In the genomic region with DNA sequence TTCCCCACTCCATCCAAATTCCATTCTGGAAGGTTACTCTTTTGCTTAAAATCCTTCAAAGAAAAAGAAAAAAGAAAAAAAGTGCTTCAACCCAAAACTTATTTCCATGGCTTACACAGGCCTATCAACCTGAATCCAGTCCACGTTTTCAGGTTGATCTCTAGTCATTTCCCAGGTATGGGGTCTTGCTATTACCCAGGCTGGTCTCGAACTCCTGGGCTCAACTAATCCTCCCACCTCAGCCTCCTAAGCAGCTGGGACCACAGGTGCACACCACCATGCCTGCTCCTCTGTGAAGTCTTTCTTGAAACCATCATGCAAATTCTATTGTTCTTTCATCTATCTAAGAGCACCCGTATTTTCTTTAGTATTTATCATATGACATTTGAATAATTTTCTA, we compare ENCODE assay signal across 22 cellular contexts. TPM values are rescaled to one million over a fixed set of nuclear protein-coding genes. Genes with fewer than 3 reads are reported as not detected.
A peak's percentile ranks its signal among the peaks of the same experiment; 100 is the strongest.
DNase-seq lines count a peak whose midpoint lies in the region; ATAC-seq, FAIRE-seq and TF ChIP-seq lines count a peak whose summit lies in the region.
"Had no signal": no experiment of that assay in that cellular context is flagged by ENCODE, and none has a peak within 500 bp of the region (broad histone marks: within the 10 kb centered on the region; RNA-seq: fewer than 3 reads in every experiment).

No MANE protein-coding gene starts in this region.

- intact Hi-C loops in natural killer cell (cut with micrococcal nuclease): no loop called here
- intact Hi-C loops in GM12878 (cut with micrococcal nuclease; ENCODE audit: unreplicated experiment): no loop called here

- ATAC-seq in natural killer cell treated with Interleukin-12 subunit alpha and Interleukin-12 subunit beta and Interleukin-15 and Interleukin-18, amount 100 ng/mL, for 72 hours: no peak
- ATAC-seq in natural killer cell: no peak
- no peak; the same call in 2 of the 3 replicates for ATAC-seq in GM12878
- no peak for ATAC-seq in GM21717 (IDR thresholded peaks at IDR 0.05; ENCODE audit: unreplicated experiment)
- no peak for ATAC-seq in GM21528 (IDR thresholded peaks at IDR 0.05; ENCODE audit: low FRiP score, unreplicated experiment)
- ATAC-seq: Right ventricle myocardium inferior had no signal

- FAIRE-seq in GM12878 (lab: Jason Lieb, UNC): peak; percentile 69
- FAIRE-seq: A204.1, H54 had no signal

- H3K79me2 ChIP-seq in Loucy (ENCODE audit: insufficient read depth, low read length): peaks cover 69% of the 10 kb centered on the region
- peaks cover 55% of the 10 kb centered on the region for H3K79me2 ChIP-seq in GM12878 (ENCODE audit: control insufficient read depth, insufficient read depth, low read length)

- CTCF ChIA-PET in GM12878 (lab: Yijun Ruan, JAX): interaction anchor here (1.8 to 2.1 kb wide), 2 partner anchors 97 to 99 kb away, joined by 4 to 7 read pairs; no protein-coding TSS in a partner anchor

- H3K4me1 Mint-ChIP-seq in natural killer cell treated with Interleukin-12 subunit alpha and Interleukin-12 subunit beta and Interleukin-15 and Interleukin-18, amount 100 ng/mL, for 72 hours (ENCODE audit: low read depth in 2 of 2): peaks cover 61 to 63% of the 10 kb centered on the region in 2 donors
- peaks cover 58 to 63% of the 10 kb centered on the region in 2 donors for H3K4me1 Mint-ChIP-seq in natural killer cell
- H3K4me1 Mint-ChIP-seq in activated naive CD8-positive, alpha-beta T cell treated with anti-CD3 and anti-CD28 coated beads for 36 hours: peaks cover 37% of the 10 kb centered on the region

- in situ Hi-C loops in GM12878 (cut with MboI): no loop called here

- H3K9me3 ChIP-seq in Loucy (ENCODE audit: insufficient read depth, low read depth, low read length) (no peaks in the 10 kb centered on the region), GM12878 (replicated peaks; ENCODE audit: control insufficient read depth, insufficient read depth, low read length) (no peaks in the 10 kb centered on the region; the same call in 2 of the 3 replicates)
- H3K9me3 ChIP-seq: SJSA1 had no signal

- no peaks in the 10 kb centered on the region; the same call in 1 of the 2 replicates for H3F3A ChIP-seq in Loucy (ENCODE audit: low read depth)

- no peaks in the 10 kb centered on the region for H3K9me3 Mint-ChIP-seq in natural killer cell treated with Interleukin-12 subunit alpha and Interleukin-12 subunit beta and Interleukin-15 and Interleukin-18, amount 100 ng/mL, for 72 hours
- no peaks in the 10 kb centered on the region for H3K9me3 Mint-ChIP-seq in natural killer cell
- no peaks in the 10 kb centered on the region for H3K9me3 Mint-ChIP-seq in activated naive CD8-positive, alpha-beta T cell treated with anti-CD3 and anti-CD28 coated beads for 36 hours
- H3K9me3 Mint-ChIP-seq: CD8-positive, alpha-beta memory T cell had no signal

- H3K4me2 ChIP-seq in Loucy (ENCODE audit: low read depth, low read length, poor library complexity, severe bottlenecking) (peak overlapping the region; percentile 9), GM12878 (ENCODE audit: control insufficient read depth, insufficient read depth) (peak overlapping the region; percentile 44; the same call in 1 of the 2 replicates)
- H3K4me2 ChIP-seq: PC-9 had no signal

- TF ChIP-seq POLR2A in GM12878 (IDR thresholded peaks at IDR 0.05; ENCODE audit: low read depth, low read length): no peak

- no peak overlapping the region for H2AFZ ChIP-seq in Loucy (ENCODE audit: low read length)
- H2AFZ ChIP-seq in GM12878 (ENCODE audit: control insufficient read depth, low read depth, low read length): no peak overlapping the region
- H2AFZ ChIP-seq: PC-9 had no signal

- H3K9me2 ChIP-seq in Loucy (replicated peaks; ENCODE audit: low read depth, low read length): no peaks in the 10 kb centered on the region

- peaks cover 12% of the 10 kb centered on the region for H3K36me3 Mint-ChIP-seq in natural killer cell treated with Interleukin-12 subunit alpha and Interleukin-12 subunit beta and Interleukin-15 and Interleukin-18, amount 100 ng/mL, for 72 hours
- H3K36me3 Mint-ChIP-seq in natural killer cell: no peaks in the 10 kb centered on the region
- H3K36me3 Mint-ChIP-seq in activated naive CD8-positive, alpha-beta T cell treated with anti-CD3 and anti-CD28 coated beads for 36 hours: peaks cover 2% of the 10 kb centered on the region

- TF ChIP-seq RAD21 in GM12878 (IDR thresholded peaks at IDR 0.05; ENCODE audit: insufficient read depth, low read depth, low read length): no peak

- no peak overlapping the region for H3K27ac ChIP-seq in GM12878 (ENCODE audit: control insufficient read depth, insufficient read depth)
- H3K27ac ChIP-seq: PC-9, SJSA1 had no signal

- WGBS in GM12878 (ENCODE audit: insufficient coverage, insufficient replicate concordance, low lambda C conversion rate, missing lambda C conversion rate): 33% methylated on average over 3 of the region's 3 CpGs

- H3K27me3 ChIP-seq in Loucy (ENCODE audit: insufficient read depth, low read length, poor library complexity, severe bottlenecking): no peaks in the 10 kb centered on the region
- no peaks in the 10 kb centered on the region for H3K27me3 ChIP-seq in GM12878 (replicated peaks in 1 of 2; ENCODE audit: control insufficient read depth in 2 of 2, insufficient read depth in 2 of 2, low read length in 1 of 2)
- H3K27me3 ChIP-seq: SJSA1 had no signal

- SMC1A ChIA-PET in GM12878 (lab: Charles Lee; ENCODE audit: uncharacterized antibody, unreplicated experiment): interaction anchor here (0.9 to 2.4 kb wide), 5 partner anchors 11 to 49 kb away, joined by 3 to 9 read pairs (median 3); no protein-coding TSS in a partner anchor

- H4K20me1 ChIP-seq in Loucy (ENCODE audit: insufficient read depth, low read length, poor library complexity, severe bottlenecking): no peaks in the 10 kb centered on the region
- no peaks in the 10 kb centered on the region for H4K20me1 ChIP-seq in GM12878 (ENCODE audit: control insufficient read depth, insufficient read depth)

- no peak for TF ChIP-seq EP300 in GM12878 (IDR thresholded peaks at IDR 0.05; ENCODE audit: borderline replicate concordance in 1 of 2, control insufficient read depth in 1 of 2, low read depth in 2 of 2, low read length in 2 of 2)

- POLR2A ChIA-PET in GM12878 (lab: Charles Lee): interaction anchor here (1.0 to 1.1 kb wide), 2 partner anchors 10 to 11 kb away, joined by 3 to 4 read pairs; no protein-coding TSS in a partner anchor

- peaks cover 26% of the 10 kb centered on the region for H3K4me1 ChIP-seq in Loucy (ENCODE audit: insufficient read depth, low read length, poor library complexity, severe bottlenecking)
- peaks cover 19% of the 10 kb centered on the region for H3K4me1 ChIP-seq in GM12878 (ENCODE audit: control insufficient read depth, insufficient read depth, low read length)

- no peak overlapping the region for H3K9ac ChIP-seq in Loucy (ENCODE audit: low read depth, low read length, poor library complexity, severe bottlenecking)
- H3K9ac ChIP-seq in GM12878 (ENCODE audit: control insufficient read depth, insufficient read depth, low read length): no peak overlapping the region

- DNase-seq in natural killer cell treated with Interleukin-12 subunit alpha and Interleukin-12 subunit beta and Interleukin-15 and Interleukin-18, amount 100 ng/mL, for 72 hours (ENCODE audit: low spot score): no peak
- DNase-seq in natural killer cell: no peak
- no peak for DNase-seq in GM12878 (ENCODE audit: low read depth, low spot score)
- no peak for DNase-seq in activated naive CD8-positive, alpha-beta T cell treated with anti-CD3 and anti-CD28 coated beads for 36 hours
- DNase-seq: C1 segment of cervical spinal cord; CD8-positive, alpha-beta memory T cell; DMS 273 treated with DMSO at 0.1 percent for 48 hours; DMS79; GF-D8; Kasumi-1; NCI-H2029; NCI-H446; NCI-H524 treated with DMSO at 0.1 percent for 48 hours; NCI-H774; PC-9 had no signal

- RAD21 ChIA-PET in GM12878 (lab: Charles Lee; ENCODE audit: unreplicated experiment): interaction anchor here (6.5 kb wide), 1 partner anchor 36 kb away, joined by 38 read pairs; no protein-coding TSS in a partner anchor

- no peaks in the 10 kb centered on the region for H3K36me3 ChIP-seq in Loucy (ENCODE audit: insufficient read depth, low read length)
- no peaks in the 10 kb centered on the region for H3K36me3 ChIP-seq in GM12878 (ENCODE audit: control insufficient read depth in 2 of 2, insufficient read depth in 2 of 2, low read length in 1 of 2)
- H3K36me3 ChIP-seq: SJSA1 had no signal

- H3K27me3 Mint-ChIP-seq in natural killer cell treated with Interleukin-12 subunit alpha and Interleukin-12 subunit beta and Interleukin-15 and Interleukin-18, amount 100 ng/mL, for 72 hours: no peaks in the 10 kb centered on the region
- H3K27me3 Mint-ChIP-seq in natural killer cell (ENCODE audit: low read depth in 2 of 2): no peaks in the 10 kb centered on the region
- H3K27me3 Mint-ChIP-seq in activated naive CD8-positive, alpha-beta T cell treated with anti-CD3 and anti-CD28 coated beads for 36 hours: no peaks in the 10 kb centered on the region
- H3K27me3 Mint-ChIP-seq: CD8-positive, alpha-beta memory T cell had no signal

- peak overlapping the region in 1 of 2 donors; percentile 10 for H3K27ac Mint-ChIP-seq in natural killer cell treated with Interleukin-12 subunit alpha and Interleukin-12 subunit beta and Interleukin-15 and Interleukin-18, amount 100 ng/mL, for 72 hours
- no peak overlapping the region for H3K27ac Mint-ChIP-seq in natural killer cell
- no peak overlapping the region for H3K27ac Mint-ChIP-seq in activated naive CD8-positive, alpha-beta T cell treated with anti-CD3 and anti-CD28 coated beads for 36 hours

- no TSS peak for BruUV-seq in GM12878 (replicated peaks; lab: Mats Ljungman, UMichigan)

- peak overlapping the region; percentile 30 for H3K4me3 Mint-ChIP-seq in natural killer cell treated with Interleukin-12 subunit alpha and Interleukin-12 subunit beta and Interleukin-15 and Interleukin-18, amount 100 ng/mL, for 72 hours
- H3K4me3 Mint-ChIP-seq in natural killer cell: no peak overlapping the region
- no peak overlapping the region for H3K4me3 Mint-ChIP-seq in activated naive CD8-positive, alpha-beta T cell treated with anti-CD3 and anti-CD28 coated beads for 36 hours
- H3K4me3 Mint-ChIP-seq: CD8-positive, alpha-beta memory T cell had no signal

- TF ChIP-seq CTCF in natural killer cell (IDR thresholded peaks at IDR 0.05) (no peak), Loucy (conservative IDR thresholded peaks at IDR 0.05; ENCODE audit: low read length) (no peak), GM12878 (IDR thresholded peaks at IDR 0.05 in 2 of 3, conservative IDR thresholded peaks at IDR 0.05 in 1 of 3; ENCODE audit: control insufficient read depth in 2 of 3, extremely low read depth in 1 of 3, insufficient read depth in 1 of 3, low read depth in 3 of 3, low read length in 3 of 3) (no peak)

- no peak overlapping the region for H3K4me3 ChIP-seq in Loucy (ENCODE audit: low read length, poor library complexity, severe bottlenecking)
- H3K4me3 ChIP-seq in GM12878: no peak overlapping the region; the same call in 1 of the 2 replicates
- H3K4me3 ChIP-seq: PC-9, SJSA1 had no signal

RNA-seq across cellular contexts. Expression of a gene that starts 7.6 kb away (rescaled TPM):
- total RNA-seq in natural killer cell treated with Interleukin-12 subunit alpha and Interleukin-12 subunit beta and Interleukin-15 and Interleukin-18, amount 100 ng/mL, for 72 hours: 100 to 1,000 TPM in 1 of 2 donors, 10 to 100 TPM in 1; 92.0 to 246 TPM
- total RNA-seq in natural killer cell: 100 to 1,000 TPM in 1 of 3 donors, 10 to 100 TPM in 2; 44.2 to 110 (median 54.3) TPM
- total RNA-seq in GM12878 (2013; cell fraction: nucleolus; rRNA removed): 15.2 and 15.5 TPM in 2 replicates
- 17.2 and 17.6 TPM in 2 replicates for total RNA-seq in GM12878 (2014; rRNA removed)
- 15.5 and 16.7 TPM in 2 replicates for total RNA-seq in GM12878 (2014; rRNA removed; fragmentation: Illumina TruSeq; extraction: Trizol)
- total RNA-seq in GM12878 (2021): 30.3 and 32.2 TPM in 2 replicates
- polyA plus RNA-seq in GM12878 (2011; ENCODE audit: low read depth): 12.8 TPM
- 21.7 and 32.6 TPM in 2 replicates for polyA plus RNA-seq in GM12878 (2011; rRNA removed)
- polyA plus RNA-seq in GM12878 (2011; cell fraction: cytosol; rRNA removed): 29.5 and 31.4 TPM in 2 replicates
- 16.5 and 19.7 TPM in 2 replicates for polyA plus RNA-seq in GM12878 (2011; cell fraction: nucleus; rRNA removed)
- 16.7 and 18.2 TPM in 2 replicates for polyA plus RNA-seq in GM12878 (2012)
- polyA plus RNA-seq in GM12878 (2014; fragmentation: Illumina TruSeq; extraction: Trizol): 23.1 and 24.9 TPM in 2 replicates
- polyA plus RNA-seq in GM12878 (2014; fragmentation: Nextera tagmentation; extraction: Ambion mirVana): 1 to 10 TPM; 4.3 to 9.1 TPM
- polyA plus RNA-seq in GM12878 (2014; rRNA removed): 23.4 and 24.2 TPM in 2 replicates
- 1 to 10 TPM; 2.8 to 4.0 TPM for polyA plus RNA-seq in GM12878 (2016; fragmentation: Nextera tagmentation; extraction: Ambion mirVana)
- 54.0 and 66.6 TPM in 2 replicates for polyA minus RNA-seq in GM12878 (2011; rRNA and poly(A)+ RNA removed)
- 17.2 and 18.3 TPM in 2 replicates for polyA minus RNA-seq in GM12878 (2011; cell fraction: cytosol; rRNA and poly(A)+ RNA removed)
- 14.4 and 22.5 TPM in 2 replicates for polyA minus RNA-seq in GM12878 (2011; cell fraction: nucleus; rRNA and poly(A)+ RNA removed)
- 10 to 100 TPM in 1 of 2 experiments, 1 to 10 TPM in 1; 8.8 to 10.2 TPM for total RNA-seq in activated naive CD8-positive, alpha-beta T cell treated with anti-CD3 and anti-CD28 coated beads for 36 hours

RNA-seq across cellular contexts. Expression of a gene that starts 55.8 kb away (rescaled TPM):
- total RNA-seq in natural killer cell treated with Interleukin-12 subunit alpha and Interleukin-12 subunit beta and Interleukin-15 and Interleukin-18, amount 100 ng/mL, for 72 hours: 1 to 10 TPM; 2.5 to 5.9 TPM
- total RNA-seq in natural killer cell: not detected
- total RNA-seq in GM12878 (2013; cell fraction: nucleolus; rRNA removed): 0.93 and 1.4 TPM in 2 replicates
- 0.34 and 0.71 TPM in 2 replicates for total RNA-seq in GM12878 (2014; rRNA removed)
- total RNA-seq in GM12878 (2014; rRNA removed; fragmentation: Illumina TruSeq; extraction: Trizol): 0.18 and 0.45 TPM in 2 replicates
- 0.59 and 1.1 TPM in 2 replicates for total RNA-seq in GM12878 (2021)
- polyA plus RNA-seq in GM12878 (2011; ENCODE audit: low read depth): 0.33 TPM
- polyA plus RNA-seq in GM12878 (2011; rRNA removed): 0.63 and 0.80 TPM in 2 replicates
- polyA plus RNA-seq in GM12878 (2011; cell fraction: cytosol; rRNA removed): 3.4 and 4.0 TPM in 2 replicates
- 0.82 and 1.3 TPM in 2 replicates for polyA plus RNA-seq in GM12878 (2011; cell fraction: nucleus; rRNA removed)
- 0.45 and 0.91 TPM in 2 replicates for polyA plus RNA-seq in GM12878 (2012)
- 0.16 TPM in 1 of 2 replicates, not detected in the other for polyA plus RNA-seq in GM12878 (2014; fragmentation: Illumina TruSeq; extraction: Trizol)
- polyA plus RNA-seq in GM12878 (2014; fragmentation: Nextera tagmentation; extraction: Ambion mirVana): under 1 TPM in 1 of 2 experiments, not detected in 1; 0.07 TPM
- 0.56 and 0.76 TPM in 2 replicates for polyA plus RNA-seq in GM12878 (2014; rRNA removed)
- under 1 TPM; 0.71 to 0.94 TPM for polyA plus RNA-seq in GM12878 (2016; fragmentation: Nextera tagmentation; extraction: Ambion mirVana)
- 1.2 and 2.3 TPM in 2 replicates for polyA minus RNA-seq in GM12878 (2011; rRNA and poly(A)+ RNA removed)
- not detected in 2 replicates for polyA minus RNA-seq in GM12878 (2011; cell fraction: cytosol; rRNA and poly(A)+ RNA removed)
- polyA minus RNA-seq in GM12878 (2011; cell fraction: nucleus; rRNA and poly(A)+ RNA removed): 0.67 TPM in 1 of 2 replicates, not detected in the other
- total RNA-seq in activated naive CD8-positive, alpha-beta T cell treated with anti-CD3 and anti-CD28 coated beads for 36 hours: 1 to 10 TPM; 1.2 to 1.4 TPM
- polyA plus RNA-seq: CD8-positive, alpha-beta memory T cell had no signal
